ENCODE assay signal across 8 cellular contexts in genomic region chr1:200620273-200621131, GRCh38. TPM values are rescaled to one million over a fixed set of nuclear protein-coding genes. Genes with fewer than 3 reads are reported as not detected.
DNase-seq lines count a peak whose midpoint lies in the region; ATAC-seq, FAIRE-seq and TF ChIP-seq lines count a peak whose summit lies in the region.

KIF14 (minus strand) TSS chr1:200620751; CDS start chr1:200618723, 2,028 bp downstream.

- H3K4me1 Mint-ChIP-seq in activated B cell treated with CpG ODN at 0.5 μM for 24 hours, result peaks cover 11% of the 10 kb centered on the region
- H3K4me1 Mint-ChIP-seq in central memory CD8-positive, alpha-beta T cell, result peaks cover 8% of the 10 kb centered on the region

- POLR2A ChIA-PET in activated B cell treated with CpG ODN at 0.5 μM for 24 hours (lab: Charles Lee), result interaction anchor here (1.4 kb wide), 1 partner anchor 49 kb away, joined by 12 read pairs; the partner anchor contains the start of gene DDX59

- H3K4me1 ChIP-seq in kidney (ENCODE audit: control insufficient read depth in 1 of 2, insufficient read depth in 1 of 2, low read depth in 1 of 2, low read length in 2 of 2), result peaks cover 0 to 3% of the 10 kb centered on the region in 2 donors

- ATAC-seq in GM19035 (IDR thresholded peaks at IDR 0.05; ENCODE audit: unreplicated experiment), result peak; percentile 93
- peak; percentile 95 for ATAC-seq in HG03342 (IDR thresholded peaks at IDR 0.05; ENCODE audit: unreplicated experiment)
- ATAC-seq in activated B cell treated with CpG ODN at 0.5 μM for 24 hours (ENCODE audit: low read depth), result peak; percentile 99
- peak; percentile 98 for ATAC-seq in central memory CD8-positive, alpha-beta T cell (replicated peaks; ENCODE audit: extremely low read depth, poor library complexity, severe bottlenecking)

- peaks cover 5% of the 10 kb centered on the region for H3K36me3 Mint-ChIP-seq in activated B cell treated with CpG ODN at 0.5 μM for 24 hours (ENCODE audit: low read depth)
- peaks cover 2% of the 10 kb centered on the region for H3K36me3 Mint-ChIP-seq in central memory CD8-positive, alpha-beta T cell (ENCODE audit: insufficient read depth)

- peak within 1 kb of the TSS; percentile 88 for H3K27ac Mint-ChIP-seq in activated B cell treated with CpG ODN at 0.5 μM for 24 hours
- H3K27ac Mint-ChIP-seq in central memory CD8-positive, alpha-beta T cell (ENCODE audit: low read depth), result peak within 1 kb of the TSS; percentile 95

- no peak for FAIRE-seq in kidney (lab: Jason Lieb, UNC)

- intact Hi-C loops in activated B cell treated with CpG ODN at 0.5 μM for 24 hours (cut with micrococcal nuclease) (loop anchor here (1.0 to 10.0 kb wide), 7 partner anchors 8 to 492 kb away; partner anchors contain the start of genes CACNA1S and ZNF281), kidney (cut with DNase I) (loop anchor here (10.0 kb wide), 1 partner anchor 184 kb away; no protein-coding TSS in a partner anchor)

- H3K9ac ChIP-seq in kidney (ENCODE audit: low read length in 2 of 2), result peak within 1 kb of the TSS in 1 of 2 donors; percentile 82

- no peaks in the 10 kb centered on the region for H3K9me3 ChIP-seq in kidney (ENCODE audit: control insufficient read depth in 1 of 2, low read length in 2 of 2)

- no peak within 1 kb of the TSS for H3K27ac ChIP-seq in kidney (ENCODE audit: low read depth in 2 of 2, low read length in 2 of 2)

- no peaks in the 10 kb centered on the region for H3K36me3 ChIP-seq in kidney (ENCODE audit: control insufficient read depth in 1 of 2, insufficient read depth in 2 of 2, low read length in 2 of 2)

- CTCF ChIA-PET in activated B cell treated with CpG ODN at 0.5 μM for 24 hours (lab: Charles Lee), result interaction anchor here (0.5 to 5.7 kb wide), 4 partner anchors 62 to 186 kb away, joined by 3 to 135 read pairs (median 20); no protein-coding TSS in a partner anchor

- peak within 1 kb of the TSS; percentile 87 for H3K4me3 ChIP-seq in AG10803 (ENCODE audit: low read length)
- H3K4me3 ChIP-seq in kidney (ENCODE audit: low read length in 2 of 2), result peak within 1 kb of the TSS; percentile 86 to 91

- peak; percentile 84 for DNase-seq in AG10803 (ENCODE audit: low read depth)
- peak; percentile 91 for DNase-seq in NCI-H345 treated with DMSO at 0.1 percent for 48 hours (lab: John Stamatoyannopoulos, UW; ENCODE audit: unreplicated experiment)
- peak; percentile 85 for DNase-seq in activated B cell treated with CpG ODN at 0.5 μM for 24 hours
- peak; percentile 83 to 85 for DNase-seq in central memory CD8-positive, alpha-beta T cell (ENCODE audit: low spot score in 2 of 2)
- peak; percentile 96 for DNase-seq in kidney
- DNase-seq in stimulated activated CD4-positive, alpha-beta T cell treated with anti-CD3 and anti-CD28 coated beads, Interleukin-15, amount 100 ng/mL, for 48 hours (ENCODE audit: low read depth in 2 of 2), result peak; percentile 87 to 91

- H3K9me3 Mint-ChIP-seq in activated B cell treated with CpG ODN at 0.5 μM for 24 hours, result no peaks in the 10 kb centered on the region
- H3K9me3 Mint-ChIP-seq in central memory CD8-positive, alpha-beta T cell, result no peaks in the 10 kb centered on the region

- no peaks in the 10 kb centered on the region for H3K27me3 Mint-ChIP-seq in activated B cell treated with CpG ODN at 0.5 μM for 24 hours
- H3K27me3 Mint-ChIP-seq in central memory CD8-positive, alpha-beta T cell, result no peaks in the 10 kb centered on the region

- peak within 1 kb of the TSS; percentile 94 for H3K4me3 Mint-ChIP-seq in activated B cell treated with CpG ODN at 0.5 μM for 24 hours
- H3K4me3 Mint-ChIP-seq in central memory CD8-positive, alpha-beta T cell, result peak within 1 kb of the TSS; percentile 96

- TF ChIP-seq CTCF in AG10803 (conservative IDR thresholded peaks at IDR 0.05; ENCODE audit: low read length) (no peak), activated B cell treated with CpG ODN at 0.5 μM for 24 hours (IDR thresholded peaks at IDR 0.05) (no peak), kidney (IDR thresholded peaks at IDR 0.05; ENCODE audit: borderline replicate concordance, extremely low read depth, insufficient read depth) (no peak)

RNA-seq across cellular contexts. Expression of gene KIF14, which starts in this region (rescaled TPM):
- total RNA-seq in activated B cell treated with CpG ODN at 0.5 μM for 24 hours (0.27 and 0.38 TPM in 2 replicates), kidney (0.19 TPM)
- not detected for polyA plus RNA-seq in kidney (ENCODE audit: insufficient read depth, low read depth, low replicate concordance)

Comparison
In these comparisons a context has a peak if more than half of its experiments do, and no peak if none do; other contexts are left out.
1. Peak in DNase-seq and ATAC-seq in activated B cell treated with CpG ODN at 0.5 μM for 24 hours; RNA of the gene not detected or under 1 TPM.
2. Peak in DNase-seq and H3K4me3 ChIP-seq in kidney; RNA of the gene not detected or under 1 TPM.